Comparison of ENCODE assay signal across 8 cellular contexts in genomic region chr16:69150146-69150865, GRCh38. TPM values are rescaled to one million over a fixed set of nuclear protein-coding genes. Genes with fewer than 3 reads are reported as not detected.
DNase-seq lines count a peak whose midpoint lies in the region; ATAC-seq and TF ChIP-seq lines count a peak whose summit lies in the region.

No MANE protein-coding gene starts in this region.

- peaks cover 43% of the 10 kb centered on the region for H3K36me3 Mint-ChIP-seq in activated CD4-positive, alpha-beta memory T cell treated with anti-CD3 and anti-CD28 coated beads for 36 hours
- H3K36me3 Mint-ChIP-seq in naive thymus-derived CD8-positive, alpha-beta T cell: peaks cover 4 to 92% (median 29%) of the 10 kb centered on the region in 3 donors

- no peaks in the 10 kb centered on the region for H3K9me3 Mint-ChIP-seq in activated CD4-positive, alpha-beta memory T cell treated with anti-CD3 and anti-CD28 coated beads for 36 hours
- no peaks in the 10 kb centered on the region for H3K9me3 Mint-ChIP-seq in naive thymus-derived CD8-positive, alpha-beta T cell

- intact Hi-C loops in activated CD4-positive, alpha-beta memory T cell treated with anti-CD3 and anti-CD28 coated beads for 36 hours (cut with micrococcal nuclease): loop anchor here (1.0 kb wide), 1 partner anchor 137 kb away; no protein-coding TSS in a partner anchor
- intact Hi-C loops in esophagus muscularis mucosa (cut with DNase I): loop anchor here (1.0 kb wide), 1 partner anchor 136 kb away; no protein-coding TSS in a partner anchor
- intact Hi-C loops in vagina (cut with DNase I): loop anchor here (5.0 kb wide), 2 partner anchors 137 to 1648 kb away; no protein-coding TSS in a partner anchor

- H3K4me1 ChIP-seq in esophagus muscularis mucosa (no peaks in the 10 kb centered on the region), vagina (no peaks in the 10 kb centered on the region)

- peak; percentile 77 to 80 for ATAC-seq in naive thymus-derived CD8-positive, alpha-beta T cell
- no peak for ATAC-seq in GM18873 (IDR thresholded peaks at IDR 0.05; ENCODE audit: low FRiP score, unreplicated experiment)

- no peak for TF ChIP-seq EP300 in esophagus muscularis mucosa (IDR thresholded peaks at IDR 0.05)

- TF ChIP-seq POLR2A in esophagus muscularis mucosa (IDR thresholded peaks at IDR 0.05; ENCODE audit: low read depth) (no peak), vagina (IDR thresholded peaks at IDR 0.05) (no peak)

- POLR2A ChIA-PET in activated CD4-positive, alpha-beta memory T cell treated with anti-CD3 and anti-CD28 coated beads for 36 hours (lab: Charles Lee): interaction anchor here (1.2 kb wide), 1 partner anchor 160 kb away, joined by 4 read pairs; the partner anchor contains the start of gene VPS4A
- POLR2A ChIA-PET in naive thymus-derived CD8-positive, alpha-beta T cell (lab: Charles Lee): interaction anchor here (0.6 to 1.6 kb wide), 3 partner anchors 18 to 138 kb away, joined by 3 to 4 read pairs (median 4); partner anchors contain the start of genes CHTF8 and UTP4

- H3K27ac Mint-ChIP-seq in activated CD4-positive, alpha-beta memory T cell treated with anti-CD3 and anti-CD28 coated beads for 36 hours: no peak overlapping the region
- peak overlapping the region in 1 of 10 donors; percentile 31 for H3K27ac Mint-ChIP-seq in naive thymus-derived CD8-positive, alpha-beta T cell

- H3K36me3 ChIP-seq in esophagus muscularis mucosa (peaks cover 30 to 92% (median 75%) of the 10 kb centered on the region in 4 donors), vagina (peaks cover 0 to 60% of the 10 kb centered on the region in 2 donors)

- CTCF ChIA-PET in activated CD4-positive, alpha-beta memory T cell treated with anti-CD3 and anti-CD28 coated beads for 36 hours (lab: Charles Lee): interaction anchor here (0.6 to 4.0 kb wide), 25 partner anchors 8 to 1220 kb away, joined by 3 to 43 read pairs (median 4); partner anchors contain the start of gene TANGO6

- H3K27me3 ChIP-seq in esophagus muscularis mucosa (no peaks in the 10 kb centered on the region), vagina (no peaks in the 10 kb centered on the region)

- H3K4me3 ChIP-seq in esophagus muscularis mucosa (no peak overlapping the region), vagina (no peak overlapping the region)

- H3K4me1 Mint-ChIP-seq in activated CD4-positive, alpha-beta memory T cell treated with anti-CD3 and anti-CD28 coated beads for 36 hours (ENCODE audit: low read depth): no peaks in the 10 kb centered on the region
- peaks cover 0 to 7% (median 0%) of the 10 kb centered on the region in 4 donors for H3K4me1 Mint-ChIP-seq in naive thymus-derived CD8-positive, alpha-beta T cell

- DNase-seq in GM20000 (ENCODE audit: low spot score) (peak; percentile 59), NCI-H524 (lab: John Stamatoyannopoulos, UW) (peak; percentile 48 to 81), esophagus muscularis mucosa (ENCODE audit: extremely low spot score) (no peak), vagina (ENCODE audit: extremely low spot score in 2 of 2) (no peak)
- DNase-seq in activated CD4-positive, alpha-beta memory T cell treated with anti-CD3 and anti-CD28 coated beads for 36 hours: peak; percentile 48
- DNase-seq in naive thymus-derived CD8-positive, alpha-beta T cell: peak in 9 of 10 donors; percentile 15 to 72 (median 57)

- TF ChIP-seq CTCF in C4-2B (conservative IDR thresholded peaks at IDR 0.05) (peak; percentile 86), GM20000 (IDR thresholded peaks at IDR 0.05; ENCODE audit: extremely low read depth, missing control alignments) (peak; percentile 58), esophagus muscularis mucosa (IDR thresholded peaks at IDR 0.05) (peak; percentile 68 to 86 (median 79)), vagina (IDR thresholded peaks at IDR 0.05) (peak; percentile 53 to 87 (median 61))

- H3K27ac ChIP-seq in C4-2B: no peak overlapping the region
- no peak overlapping the region for H3K27ac ChIP-seq in esophagus muscularis mucosa (replicated peaks in 1 of 4)
- H3K27ac ChIP-seq in vagina: peak overlapping the region; percentile 9

- H3K9me3 ChIP-seq in esophagus muscularis mucosa (no peaks in the 10 kb centered on the region), vagina (no peaks in the 10 kb centered on the region)

- H3K4me3 Mint-ChIP-seq in activated CD4-positive, alpha-beta memory T cell treated with anti-CD3 and anti-CD28 coated beads for 36 hours: no peak overlapping the region
- no peak overlapping the region for H3K4me3 Mint-ChIP-seq in naive thymus-derived CD8-positive, alpha-beta T cell

- H3K27me3 Mint-ChIP-seq in activated CD4-positive, alpha-beta memory T cell treated with anti-CD3 and anti-CD28 coated beads for 36 hours: no peaks in the 10 kb centered on the region
- H3K27me3 Mint-ChIP-seq in naive thymus-derived CD8-positive, alpha-beta T cell: no peaks in the 10 kb centered on the region

- 52% methylated on average over 16 of the region's 16 CpGs for WGBS in esophagus muscularis mucosa

RNA-seq across cellular contexts. Expression of gene UTP4, which starts 17.9 kb away (rescaled TPM):
- 100 to 1,000 TPM; 104 to 106 TPM for total RNA-seq in activated CD4-positive, alpha-beta memory T cell treated with anti-CD3 and anti-CD28 coated beads for 36 hours
- total RNA-seq in esophagus muscularis mucosa: 10 to 100 TPM; 23.3 to 32.6 (median 24.0) TPM
- total RNA-seq in naive thymus-derived CD8-positive, alpha-beta T cell: 10 to 100 TPM; 41.8 to 44.5 TPM
- polyA plus RNA-seq in naive thymus-derived CD8-positive, alpha-beta T cell: 10 to 100 TPM; 72.4 to 77.6 (median 72.8) TPM
- 34.9 TPM for total RNA-seq in vagina

RNA-seq across cellular contexts. Expression of gene CHTF8, which starts 17.9 kb away (rescaled TPM):
- 100 to 1,000 TPM; 120 to 132 TPM for total RNA-seq in activated CD4-positive, alpha-beta memory T cell treated with anti-CD3 and anti-CD28 coated beads for 36 hours
- total RNA-seq in esophagus muscularis mucosa (10 to 100 TPM; 59.8 to 94.4 (median 69.4) TPM), vagina (59.4 TPM)
- 100 to 1,000 TPM; 126 to 137 TPM for total RNA-seq in naive thymus-derived CD8-positive, alpha-beta T cell
- polyA plus RNA-seq in naive thymus-derived CD8-positive, alpha-beta T cell: 100 to 1,000 TPM; 165 to 192 (median 184) TPM

RNA-seq across cellular contexts. Expression of gene SNTB2, which starts 36.7 kb away (rescaled TPM):
- total RNA-seq in activated CD4-positive, alpha-beta memory T cell treated with anti-CD3 and anti-CD28 coated beads for 36 hours: 10 to 100 TPM; 19.8 to 20.1 TPM
- 10 to 100 TPM; 36.1 to 73.4 (median 54.8) TPM for total RNA-seq in esophagus muscularis mucosa
- 10 to 100 TPM; 11.0 to 12.9 TPM for total RNA-seq in naive thymus-derived CD8-positive, alpha-beta T cell
- polyA plus RNA-seq in naive thymus-derived CD8-positive, alpha-beta T cell: 10 to 100 TPM in 1 of 3 donors, 1 to 10 TPM in 2; 3.7 to 15.0 (median 7.6) TPM
- 50.8 TPM for total RNA-seq in vagina

RNA-seq across cellular contexts. Expression of gene HAS3, which starts 44.9 kb away (rescaled TPM):
- total RNA-seq in activated CD4-positive, alpha-beta memory T cell treated with anti-CD3 and anti-CD28 coated beads for 36 hours: under 1 TPM; 0.10 to 0.21 TPM
- total RNA-seq in esophagus muscularis mucosa: 1 to 10 TPM in 1 of 4 donors, under 1 TPM in 3; 0.13 to 1.3 (median 0.49) TPM
- 1 to 10 TPM; 3.4 to 4.0 TPM for total RNA-seq in naive thymus-derived CD8-positive, alpha-beta T cell
- under 1 TPM; 0.07 to 0.55 (median 0.11) TPM for polyA plus RNA-seq in naive thymus-derived CD8-positive, alpha-beta T cell
- total RNA-seq in vagina: 25.8 TPM

Comparison
In these comparisons a context has a peak if more than half of its experiments do, and no peak if none do; other contexts are left out.
1. DNase-seq: peak in GM20000 (single experiment), NCI-H524 (2 of 2), activated CD4-positive, alpha-beta memory T cell treated with anti-CD3 and anti-CD28 coated beads for 36 hours (single experiment) and naive thymus-derived CD8-positive, alpha-beta T cell (9 of 10); none in esophagus muscularis mucosa (single experiment) and vagina (0 of 2).
2. Peak in every context shown above with its lines, with median percentiles within 50 percentile points of each other: CTCF ChIP-seq.